ENCODE assay signal across 19 cellular contexts in genomic region chr3:36214460-36214859, GRCh38.
"Had no signal": no experiment of that assay in that cellular context is flagged by ENCODE, and none has a peak within 500 bp of the region (broad histone marks: within the 10 kb centered on the region; RNA-seq: fewer than 3 reads in every experiment).

No MANE protein-coding gene starts in this region.

- H3K9me3 Mint-ChIP-seq: activated naive CD4-positive, alpha-beta T cell treated with anti-CD3 and anti-CD28 coated beads, Interleukin-2, amount 10 ng/mL, durations not matched to agents 7 days and 5 days; activated naive CD8-positive, alpha-beta T cell treated with anti-CD3 and anti-CD28 coated beads, Interleukin-2, amount 50 U/mL, for 24 hours had no signal

- H3K27me3 ChIP-seq: gastroesophageal sphincter, heart left ventricle, ovary, tibial nerve had no signal

- H3K4me3 Mint-ChIP-seq: activated naive CD4-positive, alpha-beta T cell treated with anti-CD3 and anti-CD28 coated beads, Interleukin-2, amount 10 ng/mL, durations not matched to agents 7 days and 5 days; activated naive CD8-positive, alpha-beta T cell treated with anti-CD3 and anti-CD28 coated beads, Interleukin-2, amount 50 U/mL, for 24 hours; activated T-cell treated with anti-CD3 and anti-CD28 coated beads, Interleukin-2, amount 50 U/mL, for 4 hours; naive thymus-derived CD4-positive, alpha-beta T cell had no signal

- H3K4me1 ChIP-seq: heart left ventricle had no signal

- DNase-seq: activated CD4-positive, alpha-beta T cell treated with anti-CD3 and anti-CD28 coated beads, Interleukin-2, amount 50 U/mL, for 1 hour; activated CD8-positive, alpha-beta memory T cell treated with anti-CD3 and anti-CD28 coated beads, Interleukin-2, amount 50 U/mL, for 4 hours; activated effector memory CD4-positive, alpha-beta T cell treated with Interleukin-2 at 50 U/mL for 16 hours; activated naive CD4-positive, alpha-beta T cell treated with anti-CD3 and anti-CD28 coated beads, Interleukin-2, amount 10 ng/mL, durations not matched to agents 7 days and 5 days; activated naive CD8-positive, alpha-beta T cell treated with anti-CD3 and anti-CD28 coated beads, Interleukin-2, amount 50 U/mL, for 24 hours; activated T-cell treated with anti-CD3 and anti-CD28 coated beads, Interleukin-2, amount 50 U/mL, for 4 hours; aorta; effector CD4-positive, alpha-beta T cell; heart left ventricle; mesendoderm; naive thymus-derived CD4-positive, alpha-beta T cell; ovary; stimulated activated CD4-positive, alpha-beta T cell treated with anti-CD3 and anti-CD28 coated beads, Interleukin-1b, Interleukin-23, amount 100 ng/mL, for 48 hours; stimulated activated CD8-positive, alpha-beta memory T cell treated with anti-CD3 and anti-CD28 coated beads, Interleukin-4, amount 100 ng/mL, for 48 hours; stimulated activated naive CD4-positive, alpha-beta T cell; T1000 had no signal

- H3K27ac Mint-ChIP-seq: activated naive CD4-positive, alpha-beta T cell treated with anti-CD3 and anti-CD28 coated beads, Interleukin-2, amount 10 ng/mL, durations not matched to agents 7 days and 5 days; activated naive CD8-positive, alpha-beta T cell treated with anti-CD3 and anti-CD28 coated beads, Interleukin-2, amount 50 U/mL, for 24 hours; naive thymus-derived CD4-positive, alpha-beta T cell had no signal

- ATAC-seq: activated CD4-positive, CD25-positive, alpha-beta regulatory T cell treated with anti-CD3 and anti-CD28 coated beads, Interleukin-2, amount 50 U/mL, for 24 hours; activated naive CD8-positive, alpha-beta T cell treated with anti-CD3 and anti-CD28 coated beads, Interleukin-2, amount 50 U/mL, for 24 hours; activated T-cell treated with anti-CD3 and anti-CD28 coated beads, Interleukin-2, amount 50 U/mL, for 4 hours; gastroesophageal sphincter; heart left ventricle; naive thymus-derived CD4-positive, alpha-beta T cell had no signal

- H3K27ac ChIP-seq: gastroesophageal sphincter, heart left ventricle, ovary, tibial nerve had no signal

- H3K9me3 ChIP-seq: gastroesophageal sphincter, heart left ventricle, ovary, tibial nerve had no signal

- H3K36me3 ChIP-seq: gastroesophageal sphincter, heart left ventricle, ovary, tibial nerve had no signal

- H3K4me1 Mint-ChIP-seq: activated naive CD4-positive, alpha-beta T cell treated with anti-CD3 and anti-CD28 coated beads, Interleukin-2, amount 10 ng/mL, durations not matched to agents 7 days and 5 days; activated naive CD8-positive, alpha-beta T cell treated with anti-CD3 and anti-CD28 coated beads, Interleukin-2, amount 50 U/mL, for 24 hours; naive thymus-derived CD4-positive, alpha-beta T cell had no signal

- H3K27me3 Mint-ChIP-seq: activated naive CD4-positive, alpha-beta T cell treated with anti-CD3 and anti-CD28 coated beads, Interleukin-2, amount 10 ng/mL, durations not matched to agents 7 days and 5 days; activated naive CD8-positive, alpha-beta T cell treated with anti-CD3 and anti-CD28 coated beads, Interleukin-2, amount 50 U/mL, for 24 hours had no signal

- H3K4me3 ChIP-seq: gastroesophageal sphincter, heart left ventricle, ovary, tibial nerve had no signal

- H3K36me3 Mint-ChIP-seq: activated naive CD4-positive, alpha-beta T cell treated with anti-CD3 and anti-CD28 coated beads, Interleukin-2, amount 10 ng/mL, durations not matched to agents 7 days and 5 days; naive thymus-derived CD4-positive, alpha-beta T cell had no signal
